21 cellular contexts compared by ENCODE assay signal in the genomic region with DNA sequence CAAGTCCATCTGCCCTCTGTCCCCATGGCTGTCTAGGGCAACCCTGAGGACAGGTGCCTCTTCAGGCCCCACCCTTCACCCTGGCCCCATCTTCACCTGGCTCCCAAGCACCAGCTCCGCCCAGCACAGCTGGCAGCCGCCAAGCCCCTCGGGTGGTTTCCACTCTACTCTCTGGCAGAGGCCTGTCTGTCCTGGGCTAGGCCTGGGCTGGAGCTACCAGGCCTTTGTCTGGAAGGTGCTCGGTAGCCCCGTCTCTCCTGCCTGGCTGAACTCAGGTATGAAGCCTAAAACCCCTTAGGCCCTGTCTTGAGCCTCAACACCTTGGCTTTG. TPM values are rescaled to one million over a fixed set of nuclear protein-coding genes. Genes with fewer than 3 reads are reported as not detected.
DNase-seq lines count a peak whose midpoint lies in the region; ATAC-seq and TF ChIP-seq lines count a peak whose summit lies in the region.
"Had no signal": no experiment of that assay in that cellular context is flagged by ENCODE, and none has a peak within 500 bp of the region (broad histone marks: within the 10 kb centered on the region; RNA-seq: fewer than 3 reads in every experiment).

No MANE protein-coding gene starts in this region.

- DNase-seq in DMS53 (lab: John Stamatoyannopoulos, UW), result peak; percentile 29
- DNase-seq in DMS53 treated with DMSO at 0.1 percent for 48 hours (lab: John Stamatoyannopoulos, UW; ENCODE audit: unreplicated experiment), result no peak
- DNase-seq in esophagus muscularis mucosa (ENCODE audit: extremely low spot score), result no peak
- no peak for DNase-seq in neuronal stem cell (ENCODE audit: low spot score)
- no peak for DNase-seq in tibial nerve (ENCODE audit: low spot score in 2 of 2)
- no peak for DNase-seq in Peyer's patch
- DNase-seq: ACHN; CD8-positive, alpha-beta T cell; EL; MG63; NCI-H1417 treated with DMSO at 0.1 percent for 48 hours; NCI-H187; NCI-H2107; NCI-H510A; PC-9 had no signal

- TF ChIP-seq CTCF in esophagus muscularis mucosa (IDR thresholded peaks at IDR 0.05) (no peak), tibial nerve (IDR thresholded peaks at IDR 0.05) (no peak), Peyer's patch (IDR thresholded peaks at IDR 0.05) (no peak)

- H3K14ac ChIP-seq in neuronal stem cell (ENCODE audit: low read length), result no peak overlapping the region

- intact Hi-C loops in esophagus muscularis mucosa (cut with DNase I), result no loop called here

- H2AK5ac ChIP-seq in neuronal stem cell (ENCODE audit: low read depth, low read length), result peak overlapping the region; percentile 16

- H3K36me3 ChIP-seq in esophagus muscularis mucosa (no peaks in the 10 kb centered on the region), neuronal stem cell (replicated peaks in 1 of 2; ENCODE audit: control insufficient read depth in 2 of 2, insufficient read depth in 2 of 2, low read length in 2 of 2) (peaks cover 0 to 17% of the 10 kb centered on the region in 2 donors), tibial nerve (no peaks in the 10 kb centered on the region), Peyer's patch (no peaks in the 10 kb centered on the region)
- H3K36me3 ChIP-seq: MG63 had no signal

- H4K91ac ChIP-seq in neuronal stem cell (ENCODE audit: low read depth, low read length, poor library complexity), result no peak overlapping the region

- ATAC-seq in GM21717 (IDR thresholded peaks at IDR 0.05; ENCODE audit: unreplicated experiment) (no peak), GM21529 (IDR thresholded peaks at IDR 0.05; ENCODE audit: unreplicated experiment) (no peak)
- ATAC-seq: CD8-positive, alpha-beta T cell; SK-N-SH treated with all-trans-retinoic acid at 6 μM for 48 hours had no signal

- no peak overlapping the region for H3K23ac ChIP-seq in neuronal stem cell (ENCODE audit: low read depth, low read length, poor library complexity)

- H3K4me2 ChIP-seq in neuronal stem cell (ENCODE audit: insufficient read depth, low read length, poor library complexity, severe bottlenecking), result no peak overlapping the region
- H3K4me2 ChIP-seq: PC-9 had no signal

- H3K27me3 ChIP-seq in esophagus muscularis mucosa (no peaks in the 10 kb centered on the region), neuronal stem cell (ENCODE audit: control insufficient read depth in 3 of 3, insufficient read depth in 3 of 3, low read depth in 1 of 3, low read length in 3 of 3) (no peaks in the 10 kb centered on the region), tibial nerve (no peaks in the 10 kb centered on the region), Peyer's patch (no peaks in the 10 kb centered on the region)
- H3K27me3 ChIP-seq: MG63 had no signal

- H2BK120ac ChIP-seq in neuronal stem cell (ENCODE audit: low read depth, low read length), result peak overlapping the region; percentile 17

- 93% methylated on average over 5 of the region's 5 CpGs for WGBS in esophagus muscularis mucosa
- WGBS in neuronal stem cell (ENCODE audit: extremely low coverage in 2 of 2, insufficient read length in 2 of 2, insufficient replicate concordance in 1 of 2), 2 donors, result no CpG with 5 or more reads among the region's 5 CpGs
- 74 to 86% methylated on average over 5 of the region's 5 CpGs for WGBS in tibial nerve, 2 donors

- H3K4me3 ChIP-seq in esophagus muscularis mucosa, result no peak overlapping the region
- no peak overlapping the region for H3K4me3 ChIP-seq in neuronal stem cell (ENCODE audit: low read length in 2 of 2)
- H3K4me3 ChIP-seq in tibial nerve, result no peak overlapping the region
- no peak overlapping the region for H3K4me3 ChIP-seq in Peyer's patch
- H3K4me3 ChIP-seq: BLaER1 treated with 17β-estradiol and CSF1 and Interleukin-3, amounts not matched to agents 10 nM and 100 nM; MG63; PC-9 had no signal

- H3K4ac ChIP-seq in neuronal stem cell (ENCODE audit: low read length), result no peak overlapping the region

- peaks cover 12% of the 10 kb centered on the region for H3K79me1 ChIP-seq in neuronal stem cell (ENCODE audit: low read depth, low read length)

- H3K9ac ChIP-seq in neuronal stem cell (ENCODE audit: low read depth, low read length, poor library complexity), result peak overlapping the region; percentile 7

- H3K9me3 ChIP-seq in esophagus muscularis mucosa (no peaks in the 10 kb centered on the region), neuronal stem cell (replicated peaks in 1 of 2; ENCODE audit: control insufficient read depth in 2 of 2, insufficient read depth in 1 of 2, low read depth in 1 of 2, low read length in 2 of 2) (no peaks in the 10 kb centered on the region), tibial nerve (no peaks in the 10 kb centered on the region), Peyer's patch (no peaks in the 10 kb centered on the region)
- H3K9me3 ChIP-seq: BLaER1 treated with 17β-estradiol and CSF1 and Interleukin-3, amounts not matched to agents 10 nM and 100 nM; MG63 had no signal

- no peak overlapping the region for H2AFZ ChIP-seq in neuronal stem cell (ENCODE audit: low read length)
- H2AFZ ChIP-seq: PC-9 had no signal

- no peak for TF ChIP-seq EP300 in esophagus muscularis mucosa (IDR thresholded peaks at IDR 0.05)
- no peak for TF ChIP-seq EP300 in tibial nerve (IDR thresholded peaks at IDR 0.05)

- H2BK15ac ChIP-seq in neuronal stem cell (ENCODE audit: low read length), result no peak overlapping the region

- H4K8ac ChIP-seq in neuronal stem cell (ENCODE audit: low read depth, low read length), result no peak overlapping the region

- H3K4me1 ChIP-seq in esophagus muscularis mucosa, result peaks cover 59 to 97% (median 95%) of the 10 kb centered on the region in 4 donors
- H3K4me1 ChIP-seq in neuronal stem cell (ENCODE audit: control insufficient read depth in 2 of 2, insufficient read depth in 1 of 2, low read depth in 1 of 2, low read length in 2 of 2), result peaks cover 40 to 55% of the 10 kb centered on the region in 2 donors
- peaks cover 0 to 87% (median 32%) of the 10 kb centered on the region in 4 donors for H3K4me1 ChIP-seq in tibial nerve
- H3K4me1 ChIP-seq in Peyer's patch, result peaks cover 0 to 37% (median 0%) of the 10 kb centered on the region in 4 donors

- TF ChIP-seq POLR2A in esophagus muscularis mucosa (IDR thresholded peaks at IDR 0.05; ENCODE audit: low read depth) (no peak), tibial nerve (IDR thresholded peaks at IDR 0.05) (no peak), Peyer's patch (IDR thresholded peaks at IDR 0.05) (no peak)

- no peak overlapping the region for H2BK5ac ChIP-seq in neuronal stem cell (ENCODE audit: low read length)

- no peak overlapping the region for H2BK12ac ChIP-seq in neuronal stem cell (ENCODE audit: low read length)

- peak overlapping the region; percentile 76 to 94 (median 89) for H3K27ac ChIP-seq in esophagus muscularis mucosa (replicated peaks in 1 of 4)
- H3K27ac ChIP-seq in neuronal stem cell (replicated peaks; ENCODE audit: low read length), result no peak overlapping the region
- peak overlapping the region in 3 of 4 donors; percentile 10 to 91 (median 75) for H3K27ac ChIP-seq in tibial nerve
- H3K27ac ChIP-seq in Peyer's patch, result peak overlapping the region in 1 of 4 donors; percentile 39
- H3K27ac ChIP-seq: 22Rv1; BLaER1 treated with 17β-estradiol and CSF1 and Interleukin-3, amounts not matched to agents 10 nM and 100 nM; PC-9; RWPE1 had no signal

- peak overlapping the region; percentile 23 for H3K18ac ChIP-seq in neuronal stem cell (ENCODE audit: low read length)

RNA-seq across cellular contexts. Expression of gene SDC3, which starts 17.4 kb away (rescaled TPM):
- 100 to 1,000 TPM in 1 of 4 donors, 10 to 100 TPM in 3; 44.1 to 101 (median 56.5) TPM for total RNA-seq in esophagus muscularis mucosa
- polyA plus RNA-seq in neuronal stem cell (2013, experiment 1 of 2), result 63.6 TPM
- 63.6 TPM for polyA plus RNA-seq in neuronal stem cell (2013, experiment 2 of 2)
- total RNA-seq in tibial nerve, result 10 to 100 TPM; 47.1 to 78.9 (median 64.2) TPM
- 10 to 100 TPM in 1 of 4 donors, 1 to 10 TPM in 3; 4.6 to 12.4 (median 8.9) TPM for total RNA-seq in Peyer's patch
- total RNA-seq: CD8-positive, alpha-beta T cell had no signal
